8 cellular contexts compared by ENCODE assay signal in genomic region chr3:129233538-129233937, GRCh38.
DNase-seq lines count a peak whose midpoint lies in the region; ATAC-seq and TF ChIP-seq lines count a peak whose summit lies in the region.

No MANE protein-coding gene starts in this region.

- peak overlapping the region; percentile 67 for H3K27ac ChIP-seq in HL-60 (replicated peaks)

- TF ChIP-seq CTCF in GM10248 (IDR thresholded peaks at IDR 0.05; ENCODE audit: control extremely low read depth, extremely low read depth, low read depth, missing control alignments): no peak
- no peak for TF ChIP-seq CTCF in HL-60 (IDR thresholded peaks at IDR 0.05; ENCODE audit: insufficient read depth, low read length)

- H3K4me3 ChIP-seq in HL-60 (replicated peaks; ENCODE audit: insufficient read depth, low read length): no peak overlapping the region

- POLR2A ChIA-PET in GM10248 (lab: Yijun Ruan, JAX): interaction anchor here (0.6 to 0.7 kb wide), 5 partner anchors 11 to 320 kb away, joined by 3 to 6 read pairs (median 3); no protein-coding TSS in a partner anchor

- CTCF ChIA-PET in GM10248 (lab: Yijun Ruan, JAX): interaction anchor here (1.0 to 8.5 kb wide), 5 partner anchors 9 to 263 kb away, joined by 3 to 50 read pairs (median 4); no protein-coding TSS in a partner anchor

- DNase-seq in GM10248 (ENCODE audit: extremely low spot score): peak; percentile 75
- DNase-seq in HL-60 (ENCODE audit: low read depth in 1 of 2, low spot score in 1 of 2): peak; percentile 97 to 98
- peak; percentile 91 for DNase-seq in germinal center (ENCODE audit: low spot score)
- no peak for DNase-seq in AG08396 (ENCODE audit: low spot score)
- DNase-seq in effector CD4-positive, alpha-beta T cell: no peak
- no peak for DNase-seq in NCI-H1436 treated with DMSO at 0.1 percent for 48 hours (lab: John Stamatoyannopoulos, UW)
- no peak for DNase-seq in DMS 273 treated with DMSO at 0.1 percent for 48 hours (lab: John Stamatoyannopoulos, UW)

- ATAC-seq in GM21526 (IDR thresholded peaks at IDR 0.05; ENCODE audit: low FRiP score, unreplicated experiment): peak; percentile 76

- no peaks in the 10 kb centered on the region for H3K27me3 ChIP-seq in HL-60 (ENCODE audit: insufficient read depth, poor library complexity, severe bottlenecking)

Comparison
In these comparisons a context has a peak if more than half of its experiments do, and no peak if none do; other contexts are left out.
1. DNase-seq: peak in GM10248 (single experiment), HL-60 (2 of 2) and germinal center (single experiment); none in AG08396 (single experiment), effector CD4-positive, alpha-beta T cell (single experiment), NCI-H1436 treated with DMSO at 0.1 percent for 48 hours (single experiment) and DMS 273 treated with DMSO at 0.1 percent for 48 hours (single experiment).